Comparison of ENCODE assay signal across 8 cellular contexts in genomic region chr6:42745083-42745637, GRCh38. TPM values are rescaled to one million over a fixed set of nuclear protein-coding genes. Genes with fewer than 3 reads are reported as not detected.
DNase-seq lines count a peak whose midpoint lies in the region; ATAC-seq, FAIRE-seq and TF ChIP-seq lines count a peak whose summit lies in the region.

No MANE protein-coding gene starts in this region.

- POLR2A ChIA-PET in activated CD8-positive, alpha-beta T cell treated with anti-CD3 and anti-CD28 coated beads for 36 hours (lab: Charles Lee): interaction anchor here (0.6 to 10.2 kb wide), 18 partner anchors 10 to 632 kb away, joined by 3 to 119 read pairs (median 4); partner anchors contain the start of genes BICRAL, CNPY3 and RPL7L1

- no peaks in the 10 kb centered on the region for H3K36me3 ChIP-seq in fibroblast of lung (ENCODE audit: control insufficient read depth, insufficient read depth, low read length)
- no peaks in the 10 kb centered on the region for H3K36me3 ChIP-seq in neuron (ENCODE audit: insufficient read depth, low read length)

- peak; percentile 35 for DNase-seq in EH (ENCODE audit: low read depth)
- DNase-seq in activated CD8-positive, alpha-beta T cell treated with anti-CD3 and anti-CD28 coated beads for 36 hours: peak; percentile 55
- peak; percentile 19 to 43 for DNase-seq in fibroblast of lung (ENCODE audit: low read depth in 2 of 2)
- no peak for DNase-seq in urothelium cell line (ENCODE audit: low spot score)

- H3K27ac Mint-ChIP-seq in IgD-negative memory B cell: peak overlapping the region in 2 of 3 donors; percentile 23 to 99
- H3K27ac Mint-ChIP-seq in activated CD8-positive, alpha-beta T cell treated with anti-CD3 and anti-CD28 coated beads for 36 hours: peak overlapping the region; percentile 100

- H3K9me3 ChIP-seq in fibroblast of lung (ENCODE audit: control insufficient read depth, insufficient read depth, low read depth, low read length) (no peaks in the 10 kb centered on the region), neuron (ENCODE audit: low read length) (no peaks in the 10 kb centered on the region)

- H3K79me2 ChIP-seq in fibroblast of lung (ENCODE audit: control insufficient read depth, insufficient read depth, low read length): peaks cover 21% of the 10 kb centered on the region

- H4K20me1 ChIP-seq in fibroblast of lung (ENCODE audit: control insufficient read depth, extremely low read depth, insufficient read depth, low read length): no peaks in the 10 kb centered on the region

- H3K9me3 Mint-ChIP-seq in IgD-negative memory B cell: no peaks in the 10 kb centered on the region
- H3K9me3 Mint-ChIP-seq in activated CD8-positive, alpha-beta T cell treated with anti-CD3 and anti-CD28 coated beads for 36 hours: peaks cover 4% of the 10 kb centered on the region

- peak overlapping the region; percentile 72 for H3K4me2 ChIP-seq in fibroblast of lung (ENCODE audit: extremely low read depth, insufficient read depth, low read length)

- FAIRE-seq in urothelium cell line (lab: Jason Lieb, UNC): no peak

- H3K27ac ChIP-seq in fibroblast of lung (ENCODE audit: insufficient read depth, low read length): peak overlapping the region; percentile 95

- no peak for ATAC-seq in activated CD8-positive, alpha-beta T cell treated with anti-CD3 and anti-CD28 coated beads for 36 hours
- ATAC-seq in GM18502 (IDR thresholded peaks at IDR 0.05; ENCODE audit: poor library complexity, unreplicated experiment) (no peak), GM19324 (IDR thresholded peaks at IDR 0.05; ENCODE audit: low FRiP score, unreplicated experiment) (no peak)

- no peak overlapping the region for H2AFZ ChIP-seq in fibroblast of lung (ENCODE audit: low read length)
- H2AFZ ChIP-seq in neuron (ENCODE audit: low read depth, low read length): no peak overlapping the region

- H3K4me1 ChIP-seq in fibroblast of lung (ENCODE audit: control insufficient read depth, extremely low read depth, insufficient read depth, low read length) (peaks cover 9% of the 10 kb centered on the region), neuron (ENCODE audit: insufficient read depth, low read length) (peaks cover 14% of the 10 kb centered on the region)

- H3K9ac ChIP-seq in fibroblast of lung (ENCODE audit: insufficient read depth, low read length): peak overlapping the region; percentile 95

- H3K4me1 Mint-ChIP-seq in IgD-negative memory B cell: peaks cover 14 to 30% (median 27%) of the 10 kb centered on the region in 3 donors
- H3K4me1 Mint-ChIP-seq in activated CD8-positive, alpha-beta T cell treated with anti-CD3 and anti-CD28 coated beads for 36 hours (ENCODE audit: low read depth): peaks cover 27% of the 10 kb centered on the region

- CTCF ChIA-PET in activated CD8-positive, alpha-beta T cell treated with anti-CD3 and anti-CD28 coated beads for 36 hours (lab: Charles Lee): interaction anchor here (0.9 to 2.2 kb wide), 6 partner anchors 9 to 154 kb away, joined by 3 to 8 read pairs (median 4); partner anchors contain the start of gene RPL7L1

- no peaks in the 10 kb centered on the region for H3K27me3 Mint-ChIP-seq in IgD-negative memory B cell
- H3K27me3 Mint-ChIP-seq in activated CD8-positive, alpha-beta T cell treated with anti-CD3 and anti-CD28 coated beads for 36 hours: no peaks in the 10 kb centered on the region

- peak overlapping the region; percentile 93 to 100 (median 100) for H3K4me3 Mint-ChIP-seq in IgD-negative memory B cell
- H3K4me3 Mint-ChIP-seq in activated CD8-positive, alpha-beta T cell treated with anti-CD3 and anti-CD28 coated beads for 36 hours: peak overlapping the region; percentile 90

- peaks cover 4% of the 10 kb centered on the region for H3K36me3 Mint-ChIP-seq in IgD-negative memory B cell
- peaks cover 20% of the 10 kb centered on the region for H3K36me3 Mint-ChIP-seq in activated CD8-positive, alpha-beta T cell treated with anti-CD3 and anti-CD28 coated beads for 36 hours (ENCODE audit: low read depth)

- H3K4me3 ChIP-seq in fibroblast of lung (replicated peaks in 1 of 4; ENCODE audit: control extremely low read depth in 1 of 4, insufficient read depth in 1 of 4, low read depth in 3 of 4, low read length in 4 of 4): peak overlapping the region; percentile 78 to 98 (median 98)
- peak overlapping the region; percentile 88 for H3K4me3 ChIP-seq in neuron (ENCODE audit: low read length)

- no peak for TF ChIP-seq CTCF in activated CD8-positive, alpha-beta T cell treated with anti-CD3 and anti-CD28 coated beads for 36 hours (IDR thresholded peaks at IDR 0.05)
- TF ChIP-seq CTCF in fibroblast of lung (conservative IDR thresholded peaks at IDR 0.05 in 1 of 2, IDR thresholded peaks at IDR 0.05 in 1 of 2; ENCODE audit: low read depth in 1 of 2, low read length in 2 of 2): no peak

- H3K27me3 ChIP-seq in fibroblast of lung (ENCODE audit: control insufficient read depth, insufficient read depth, low read length) (no peaks in the 10 kb centered on the region), neuron (ENCODE audit: insufficient read depth, low read length) (no peaks in the 10 kb centered on the region)

- intact Hi-C loops in activated CD8-positive, alpha-beta T cell treated with anti-CD3 and anti-CD28 coated beads for 36 hours (cut with micrococcal nuclease): loop anchor here (5.0 to 10.0 kb wide), 2 partner anchors 37 to 130 kb away; partner anchors contain the start of genes BICRAL and RPL7L1

RNA-seq across cellular contexts. Expression of gene TBCC, which starts 0.7 kb away (rescaled TPM):
- polyA plus RNA-seq in IgD-negative memory B cell (67.2 TPM), fibroblast of lung (18.2 and 18.7 TPM in 2 replicates)
- 10 to 100 TPM; 16.0 to 16.3 TPM for total RNA-seq in activated CD8-positive, alpha-beta T cell treated with anti-CD3 and anti-CD28 coated beads for 36 hours
- 50.0 and 50.6 TPM in 2 replicates for total RNA-seq in fibroblast of lung
- polyA plus RNA-seq in fibroblast of lung (2012): 22.5 and 25.1 TPM in 2 replicates
- 19.8 and 31.7 TPM in 2 replicates for polyA minus RNA-seq in fibroblast of lung (ENCODE audit: low replicate concordance)

RNA-seq across cellular contexts. Expression of gene PRPH2, which starts 22.8 kb away (rescaled TPM):
- not detected for polyA plus RNA-seq in IgD-negative memory B cell
- total RNA-seq in activated CD8-positive, alpha-beta T cell treated with anti-CD3 and anti-CD28 coated beads for 36 hours: not detected
- total RNA-seq in fibroblast of lung: 5.1 and 8.6 TPM in 2 replicates
- 4.0 and 6.3 TPM in 2 replicates for polyA plus RNA-seq in fibroblast of lung
- polyA plus RNA-seq in fibroblast of lung (2012): 3.0 and 4.4 TPM in 2 replicates
- polyA minus RNA-seq in fibroblast of lung (ENCODE audit: low replicate concordance): 8.0 and 10.1 TPM in 2 replicates

RNA-seq across cellular contexts. Expression of gene BICRAL, which starts 36.7 kb away (rescaled TPM):
- polyA plus RNA-seq in IgD-negative memory B cell: 4.7 TPM
- 1 to 10 TPM; 9.7 to 9.8 TPM for total RNA-seq in activated CD8-positive, alpha-beta T cell treated with anti-CD3 and anti-CD28 coated beads for 36 hours
- total RNA-seq in fibroblast of lung: 4.9 and 6.9 TPM in 2 replicates
- polyA plus RNA-seq in fibroblast of lung: 10.2 and 11.5 TPM in 2 replicates
- polyA plus RNA-seq in fibroblast of lung (2012): 3.5 and 4.6 TPM in 2 replicates
- polyA minus RNA-seq in fibroblast of lung (ENCODE audit: low replicate concordance): 9.2 and 10.1 TPM in 2 replicates
